In the genomic region with DNA sequence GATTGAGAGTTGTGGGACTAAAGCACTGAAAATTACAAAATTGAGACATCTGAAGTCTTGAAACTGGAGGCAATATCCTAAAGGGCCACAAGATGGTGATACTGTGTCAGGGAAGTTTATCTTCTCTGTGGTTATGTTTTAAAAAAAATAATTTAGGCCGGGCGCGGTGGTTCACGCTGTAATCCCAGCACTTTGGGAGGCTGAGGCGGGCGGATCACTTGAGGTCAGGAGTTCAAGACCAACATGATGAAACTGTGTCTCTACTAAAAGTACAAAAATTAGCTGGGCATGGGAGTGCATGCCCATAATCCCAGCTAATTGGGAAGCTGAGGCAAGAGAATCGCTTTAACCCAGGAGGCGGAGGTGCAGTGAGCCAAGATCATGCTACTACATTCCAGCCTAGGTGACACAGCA, we compare ENCODE assay signal across 9 cellular contexts. TPM values are rescaled to one million over a fixed set of nuclear protein-coding genes. Genes with fewer than 3 reads are reported as not detected.
DNase-seq lines count a peak whose midpoint lies in the region; ATAC-seq and TF ChIP-seq lines count a peak whose summit lies in the region.
"Had no signal": no experiment of that assay in that cellular context is flagged by ENCODE, and none has a peak within 500 bp of the region (broad histone marks: within the 10 kb centered on the region; RNA-seq: fewer than 3 reads in every experiment).

No MANE protein-coding gene starts in this region.

- POLR2A ChIA-PET in activated CD8-positive, alpha-beta T cell treated with anti-CD3 and anti-CD28 coated beads for 36 hours (lab: Charles Lee), result interaction anchor here (1.1 kb wide), 2 partner anchors 47 to 85 kb away, joined by 3 read pairs; a partner anchor contains a TSS

- peaks cover 6% of the 10 kb centered on the region for H3K36me3 Mint-ChIP-seq in activated CD8-positive, alpha-beta T cell treated with anti-CD3 and anti-CD28 coated beads for 36 hours (ENCODE audit: low read depth)

- no peak overlapping the region for H3K4me2 ChIP-seq in parathyroid adenoma (ENCODE audit: low read length)

- no peaks in the 10 kb centered on the region for H3K4me1 ChIP-seq in parathyroid adenoma

- no peaks in the 10 kb centered on the region for H3K27me3 Mint-ChIP-seq in activated CD8-positive, alpha-beta T cell treated with anti-CD3 and anti-CD28 coated beads for 36 hours

- H3K4me3 ChIP-seq in parathyroid adenoma (ENCODE audit: low read depth, low read length), result no peak overlapping the region
- H3K4me3 ChIP-seq: skin epidermis had no signal

- H3K27ac ChIP-seq in parathyroid adenoma, result no peak overlapping the region

- H2AFZ ChIP-seq in parathyroid adenoma, result no peak overlapping the region

- H3K9me3 Mint-ChIP-seq in activated CD8-positive, alpha-beta T cell treated with anti-CD3 and anti-CD28 coated beads for 36 hours, result no peaks in the 10 kb centered on the region

- intact Hi-C loops in activated CD8-positive, alpha-beta T cell treated with anti-CD3 and anti-CD28 coated beads for 36 hours (cut with micrococcal nuclease), result loop anchor here (2.0 kb wide), 1 partner anchor 274 kb away; no protein-coding TSS in a partner anchor

- peaks cover 15% of the 10 kb centered on the region for H3K4me1 Mint-ChIP-seq in activated CD8-positive, alpha-beta T cell treated with anti-CD3 and anti-CD28 coated beads for 36 hours (ENCODE audit: low read depth)

- ATAC-seq in HG02970 (IDR thresholded peaks at IDR 0.05; ENCODE audit: low FRiP score, unreplicated experiment) (peak; percentile 60), HG02642 (IDR thresholded peaks at IDR 0.05; ENCODE audit: poor library complexity, unreplicated experiment) (no peak)
- peak; percentile 89 for ATAC-seq in activated CD8-positive, alpha-beta T cell treated with anti-CD3 and anti-CD28 coated beads for 36 hours

- no peak overlapping the region for H3K4me3 Mint-ChIP-seq in activated CD8-positive, alpha-beta T cell treated with anti-CD3 and anti-CD28 coated beads for 36 hours

- H3K9me3 ChIP-seq in parathyroid adenoma (ENCODE audit: control insufficient read depth, low read length), result no peaks in the 10 kb centered on the region

- no peaks in the 10 kb centered on the region for H3K27me3 ChIP-seq in parathyroid adenoma (ENCODE audit: control insufficient read depth, insufficient read depth, low read length)

- DNase-seq in AG09319 (ENCODE audit: extremely low read depth, low read depth) (peak; percentile 23), GM13976 (ENCODE audit: low spot score) (peak; percentile 41), NCI-H2171 treated with DMSO at 0.1 percent for 48 hours (lab: John Stamatoyannopoulos, UW) (peak; percentile 77), glomerular endothelial cell (ENCODE audit: extremely low read depth, low read depth, low spot score) (peak; percentile 25)
- DNase-seq in activated CD8-positive, alpha-beta T cell treated with anti-CD3 and anti-CD28 coated beads for 36 hours, result peak; percentile 55

- no peak overlapping the region for H3K9ac ChIP-seq in parathyroid adenoma

- H3K27ac Mint-ChIP-seq in activated CD8-positive, alpha-beta T cell treated with anti-CD3 and anti-CD28 coated beads for 36 hours, result no peak overlapping the region

- no peaks in the 10 kb centered on the region for H3K79me2 ChIP-seq in parathyroid adenoma

- in situ Hi-C loops in GM13976 (cut with MboI; ENCODE audit: low sequenced_read_pairs, unreplicated experiment), result loop anchor here (10.0 kb wide), 1 partner anchor 278 kb away; no protein-coding TSS in a partner anchor

- TF ChIP-seq CTCF in AG09319 (IDR thresholded peaks at IDR 0.05; ENCODE audit: low read depth, low read length) (peak; percentile 67), GM13976 (IDR thresholded peaks at IDR 0.05; ENCODE audit: borderline replicate concordance, control extremely low read depth, extremely low read depth, insufficient read depth, missing control alignments) (peak; percentile 51), parathyroid adenoma (IDR thresholded peaks at IDR 0.05) (peak; percentile 63)
- TF ChIP-seq CTCF in activated CD8-positive, alpha-beta T cell treated with anti-CD3 and anti-CD28 coated beads for 36 hours (IDR thresholded peaks at IDR 0.05), result peak; percentile 70

- CTCF ChIA-PET in activated CD8-positive, alpha-beta T cell treated with anti-CD3 and anti-CD28 coated beads for 36 hours (lab: Charles Lee), result interaction anchor here (0.6 to 2.4 kb wide), 24 partner anchors 10 to 485 kb away, joined by 3 to 18 read pairs (median 3); a partner anchor contains a TSS

- H3K36me3 ChIP-seq in parathyroid adenoma (ENCODE audit: control insufficient read depth, insufficient read depth, low read length), result no peaks in the 10 kb centered on the region

RNA-seq across cellular contexts. Expression of a gene that starts 17.9 kb away (rescaled TPM):
- total RNA-seq in activated CD8-positive, alpha-beta T cell treated with anti-CD3 and anti-CD28 coated beads for 36 hours, result 10 to 100 TPM; 64.2 TPM
- total RNA-seq in glomerular endothelial cell, result 16.9 and 20.3 TPM in 2 replicates

RNA-seq across cellular contexts. Expression of a gene that starts 55.9 kb away (rescaled TPM):
- total RNA-seq in activated CD8-positive, alpha-beta T cell treated with anti-CD3 and anti-CD28 coated beads for 36 hours, result 10 to 100 TPM; 14.4 to 20.5 TPM
- 18.5 and 24.4 TPM in 2 replicates for total RNA-seq in glomerular endothelial cell

Comparison
In these comparisons a context has a peak if more than half of its experiments do, and no peak if none do; other contexts are left out.
1. DNase-seq: peak in every context shown above with its lines; median percentile 77 in NCI-H2171 treated with DMSO at 0.1 percent for 48 hours; 55 in activated CD8-positive, alpha-beta T cell treated with anti-CD3 and anti-CD28 coated beads for 36 hours; 41 in GM13976; 25 in glomerular endothelial cell; 23 in AG09319.